17 cellular contexts compared by ENCODE assay signal in genomic region chr2:109434351-109434750, GRCh38.
DNase-seq lines count a peak whose midpoint lies in the region; ATAC-seq and TF ChIP-seq lines count a peak whose summit lies in the region.
"Had no signal": no experiment of that assay in that cellular context is flagged by ENCODE, and none has a peak within 500 bp of the region (broad histone marks: within the 10 kb centered on the region; RNA-seq: fewer than 3 reads in every experiment).

No MANE protein-coding gene starts in this region.

- H3K4me2 ChIP-seq in hepatocyte, result no peak overlapping the region

- H3K4me3 ChIP-seq in hepatocyte, result no peak overlapping the region
- H3K4me3 ChIP-seq in upper lobe of right lung, result no peak overlapping the region

- 92% methylated on average over 9 of the region's 9 CpGs for WGBS in hepatocyte (ENCODE audit: low lambda C conversion rate, missing lambda C conversion rate)

- H3K9me3 ChIP-seq in hepatocyte (ENCODE audit: low read depth) (no peaks in the 10 kb centered on the region), upper lobe of right lung (no peaks in the 10 kb centered on the region)
- H3K9me3 ChIP-seq: Caco-2 had no signal

- H3K9me2 ChIP-seq in hepatocyte (replicated peaks; ENCODE audit: insufficient read depth), result no peaks in the 10 kb centered on the region

- H2AFZ ChIP-seq in hepatocyte, result no peak overlapping the region

- DNase-seq in DMS53 (lab: John Stamatoyannopoulos, UW) (peak; percentile 44), DMS53 treated with DMSO at 0.1 percent for 48 hours (lab: John Stamatoyannopoulos, UW; ENCODE audit: unreplicated experiment) (no peak), hepatocyte (ENCODE audit: low spot score) (peak; percentile 46), sciatic nerve (ENCODE audit: low spot score) (peak; percentile 37), upper lobe of right lung (peak; percentile 43), foreskin keratinocyte (no peak), C1 segment of cervical spinal cord (lab: John Stamatoyannopoulos, UW) (no peak)
- no peak for DNase-seq in activated CD8-positive, alpha-beta memory T cell treated with anti-CD3 and anti-CD28 coated beads, Interleukin-2, amount 50 U/mL, for 48 hours
- DNase-seq: CD8-positive, alpha-beta memory T cell; DMS 273 treated with DMSO at 0.1 percent for 48 hours; DMS79 treated with DMSO at 0.1 percent for 48 hours; EL; GOT3; H9 had no signal

- H3K4me1 ChIP-seq in hepatocyte (ENCODE audit: insufficient read depth) (no peaks in the 10 kb centered on the region), upper lobe of right lung (no peaks in the 10 kb centered on the region), foreskin keratinocyte (peaks cover 9% of the 10 kb centered on the region)

- ATAC-seq in sciatic nerve (no peak), upper lobe of right lung (no peak), foreskin keratinocyte (no peak)
- ATAC-seq: HepG2 had no signal

- TF ChIP-seq CTCF in hepatocyte (IDR thresholded peaks at IDR 0.05; ENCODE audit: poor library complexity) (no peak), upper lobe of right lung (IDR thresholded peaks at IDR 0.05) (no peak), foreskin keratinocyte (conservative IDR thresholded peaks at IDR 0.05) (no peak)

- H3K36me3 ChIP-seq in hepatocyte (replicated peaks; ENCODE audit: insufficient read depth, low read depth) (no peaks in the 10 kb centered on the region), upper lobe of right lung (no peaks in the 10 kb centered on the region)

- no peaks in the 10 kb centered on the region for H4K20me1 ChIP-seq in hepatocyte (ENCODE audit: insufficient read depth, poor library complexity, severe bottlenecking)

- no peaks in the 10 kb centered on the region for H3K79me2 ChIP-seq in hepatocyte

- no peaks in the 10 kb centered on the region for H3K27me3 ChIP-seq in hepatocyte
- no peaks in the 10 kb centered on the region for H3K27me3 ChIP-seq in upper lobe of right lung
- H3K27me3 ChIP-seq in foreskin keratinocyte, result peaks cover 18% of the 10 kb centered on the region

- intact Hi-C loops in sciatic nerve (cut with DNase I) (no loop called here), upper lobe of right lung (cut with DNase I) (no loop called here)

- H3K27ac ChIP-seq in hepatocyte (peak overlapping the region; percentile 3), upper lobe of right lung (no peak overlapping the region), foreskin keratinocyte (no peak overlapping the region)
- H3K27ac ChIP-seq: 22Rv1 had no signal

Comparison
In these comparisons a context has a peak if more than half of its experiments do, and no peak if none do; other contexts are left out.
1. DNase-seq: peak in DMS53 (single experiment), hepatocyte (single experiment), sciatic nerve (single experiment) and upper lobe of right lung (single experiment); none in DMS53 treated with DMSO at 0.1 percent for 48 hours (single experiment), activated CD8-positive, alpha-beta memory T cell treated with anti-CD3 and anti-CD28 coated beads, Interleukin-2, amount 50 U/mL, for 48 hours (single experiment), foreskin keratinocyte (0 of 2) and C1 segment of cervical spinal cord (0 of 14).